ENCODE assay signal across 19 cellular contexts in the genomic region with DNA sequence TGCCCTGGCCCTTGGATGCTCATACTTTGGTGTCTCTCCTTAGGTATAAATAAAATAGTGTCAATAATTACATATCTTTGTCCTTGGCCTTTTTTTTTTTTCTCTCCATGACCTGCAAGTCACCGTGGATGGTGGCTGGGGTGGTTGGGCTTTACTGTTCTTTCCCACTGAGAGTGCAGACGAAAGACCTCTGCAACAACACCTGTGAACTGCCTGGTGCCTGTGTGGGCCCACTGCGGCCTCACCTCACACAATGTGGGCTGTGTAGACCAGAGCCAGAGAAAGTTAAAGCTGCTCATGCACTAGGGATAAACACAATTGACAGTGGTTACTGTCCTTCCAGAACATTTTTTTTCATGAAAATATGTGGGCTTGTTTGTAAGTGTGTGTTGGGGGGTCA. TPM values are rescaled to one million over a fixed set of nuclear protein-coding genes. Genes with fewer than 3 reads are reported as not detected.
DNase-seq lines count a peak whose midpoint lies in the region; ATAC-seq and TF ChIP-seq lines count a peak whose summit lies in the region.
"Had no signal": no experiment of that assay in that cellular context is flagged by ENCODE, and none has a peak within 500 bp of the region (broad histone marks: within the 10 kb centered on the region; RNA-seq: fewer than 3 reads in every experiment).

No MANE protein-coding gene starts in this region.

- no peak overlapping the region for H2BK120ac ChIP-seq in mesendoderm (ENCODE audit: low read depth, low read length)

- no peak overlapping the region for H3K4me2 ChIP-seq in mesendoderm (ENCODE audit: low read length)
- H3K4me2 ChIP-seq: BLaER1 had no signal

- TF ChIP-seq CTCF in WTC11 (IDR thresholded peaks at IDR 0.05): no peak

- H3K9ac ChIP-seq in mesendoderm (ENCODE audit: low read length): no peak overlapping the region
- H3K9ac ChIP-seq: BLaER1, GM23248 had no signal

- H3K27ac ChIP-seq in mesendoderm (ENCODE audit: low read depth, low read length): no peak overlapping the region
- H3K27ac ChIP-seq: 22Rv1, BLaER1, C4-2B, GM23248 had no signal

- H3K36me3 ChIP-seq in mesendoderm (ENCODE audit: control insufficient read depth, insufficient read depth, low read length): no peaks in the 10 kb centered on the region
- H3K36me3 ChIP-seq: BLaER1 had no signal

- no peak overlapping the region for H2BK5ac ChIP-seq in mesendoderm (ENCODE audit: low read length)

- H3K79me1 ChIP-seq in mesendoderm (ENCODE audit: low read length): no peaks in the 10 kb centered on the region

- no peak overlapping the region for H2BK15ac ChIP-seq in mesendoderm (replicated peaks; ENCODE audit: low read depth)

- H3K4ac ChIP-seq in mesendoderm (ENCODE audit: low read depth, low read length): no peak overlapping the region

- no peak overlapping the region for H3K18ac ChIP-seq in mesendoderm (ENCODE audit: low read length)

- H3K4me1 ChIP-seq in mesendoderm (ENCODE audit: control insufficient read depth, low read depth, low read length): no peaks in the 10 kb centered on the region
- H3K4me1 ChIP-seq: BLaER1, Caco-2 had no signal

- CTCF ChIA-PET in WTC11 (lab: Charles Lee): no interaction called here
- CTCF ChIA-PET in activated CD8-positive, alpha-beta T cell treated with anti-CD3 and anti-CD28 coated beads, Interleukin-2, amount 10 ng/mL, durations not matched to agents 7 days and 5 days (lab: Charles Lee): interaction anchor here (0.6 kb wide), 1 partner anchor 251 kb away, joined by 3 read pairs; no protein-coding TSS in a partner anchor

- no peak overlapping the region for H4K5ac ChIP-seq in mesendoderm (ENCODE audit: low read length)

- H3K56ac ChIP-seq in mesendoderm (ENCODE audit: low read length): no peak overlapping the region

- H3K27me3 Mint-ChIP-seq in WTC11 (ENCODE audit: low read depth): no peaks in the 10 kb centered on the region; the same call in 1 of the 2 replicates
- peaks cover 2% of the 10 kb centered on the region for H3K27me3 Mint-ChIP-seq in activated CD8-positive, alpha-beta T cell treated with anti-CD3 and anti-CD28 coated beads, Interleukin-2, amount 10 ng/mL, durations not matched to agents 7 days and 5 days (ENCODE audit: low read depth)
- H3K27me3 Mint-ChIP-seq: B cell; CD4-positive, CD25-positive, alpha-beta regulatory T cell had no signal

- peak overlapping the region; percentile 66 for H3K23ac ChIP-seq in mesendoderm (ENCODE audit: low read length)

- no peak overlapping the region for H3K4me3 ChIP-seq in mesendoderm (ENCODE audit: low read length)
- H3K4me3 ChIP-seq: BLaER1, GM23248 had no signal

- no peaks in the 10 kb centered on the region for H3K36me3 Mint-ChIP-seq in activated naive CD4-positive, alpha-beta T cell treated with anti-CD3 and anti-CD28 coated beads, Interleukin-2, amount 50 U/mL, for 72 hours
- H3K36me3 Mint-ChIP-seq in WTC11: no peaks in the 10 kb centered on the region
- H3K36me3 Mint-ChIP-seq in activated CD8-positive, alpha-beta T cell treated with anti-CD3 and anti-CD28 coated beads, Interleukin-2, amount 10 ng/mL, durations not matched to agents 7 days and 5 days (ENCODE audit: low read depth): no peaks in the 10 kb centered on the region
- H3K36me3 Mint-ChIP-seq: CD8-positive, alpha-beta T cell had no signal

- no peak for DNase-seq in activated naive CD4-positive, alpha-beta T cell treated with anti-CD3 and anti-CD28 coated beads, Interleukin-2, amount 50 U/mL, for 72 hours (ENCODE audit: low spot score in 2 of 2)
- no peak for DNase-seq in activated naive CD4-positive, alpha-beta T cell treated with Interleukin-2 at 50 U/mL for 16 hours
- DNase-seq in WTC11 (ENCODE audit: low spot score) (no peak), mesendoderm (no peak), activated gamma-delta T cell (lab: John Stamatoyannopoulos, UW) (no peak)
- no peak for DNase-seq in activated CD8-positive, alpha-beta T cell treated with anti-CD3 and anti-CD28 coated beads, Interleukin-2, amount 10 ng/mL, durations not matched to agents 7 days and 5 days
- DNase-seq: Caco-2; CD4-positive, CD25-positive, alpha-beta regulatory T cell; CD8-positive, alpha-beta T cell; DMS153; DND-41; GM23248; H7; HCEC 1CT had no signal

- no peaks in the 10 kb centered on the region for H3K27me3 ChIP-seq in mesendoderm (ENCODE audit: insufficient read depth, low read length, poor library complexity)
- H3K27me3 ChIP-seq: BLaER1 had no signal

- H2AK5ac ChIP-seq in mesendoderm (ENCODE audit: low read length): no peak overlapping the region

- no peaks in the 10 kb centered on the region for H3K9me3 Mint-ChIP-seq in activated naive CD4-positive, alpha-beta T cell treated with anti-CD3 and anti-CD28 coated beads, Interleukin-2, amount 50 U/mL, for 72 hours
- H3K9me3 Mint-ChIP-seq in WTC11: no peaks in the 10 kb centered on the region
- no peaks in the 10 kb centered on the region for H3K9me3 Mint-ChIP-seq in activated CD8-positive, alpha-beta T cell treated with anti-CD3 and anti-CD28 coated beads, Interleukin-2, amount 10 ng/mL, durations not matched to agents 7 days and 5 days (ENCODE audit: insufficient read depth)
- H3K9me3 Mint-ChIP-seq: CD4-positive, CD25-positive, alpha-beta regulatory T cell; CD8-positive, alpha-beta T cell had no signal

- no peak overlapping the region for H4K8ac ChIP-seq in mesendoderm (ENCODE audit: low read depth, low read length)

- peak overlapping the region; percentile 39 to 65 for H3K27ac Mint-ChIP-seq in activated naive CD4-positive, alpha-beta T cell treated with anti-CD3 and anti-CD28 coated beads, Interleukin-2, amount 50 U/mL, for 72 hours
- peak overlapping the region; percentile 41; the same call in 1 of the 2 replicates for H3K27ac Mint-ChIP-seq in WTC11
- no peak overlapping the region for H3K27ac Mint-ChIP-seq in activated CD8-positive, alpha-beta T cell treated with anti-CD3 and anti-CD28 coated beads, Interleukin-2, amount 10 ng/mL, durations not matched to agents 7 days and 5 days
- H3K27ac Mint-ChIP-seq: B cell; CD8-positive, alpha-beta T cell had no signal

- no CpG with 5 or more reads among the region's 3 CpGs for WGBS in mesendoderm (ENCODE audit: extremely low coverage, insufficient coverage, low lambda C conversion rate)

- H3K4me1 Mint-ChIP-seq in WTC11: no peaks in the 10 kb centered on the region
- H3K4me1 Mint-ChIP-seq in activated CD8-positive, alpha-beta T cell treated with anti-CD3 and anti-CD28 coated beads, Interleukin-2, amount 10 ng/mL, durations not matched to agents 7 days and 5 days (ENCODE audit: low read depth): no peaks in the 10 kb centered on the region

- POLR2A ChIA-PET in WTC11 (lab: Charles Lee): interaction anchor here (0.7 kb wide), 1 partner anchor 551 kb away, joined by 3 read pairs; no protein-coding TSS in a partner anchor
- POLR2A ChIA-PET in activated CD8-positive, alpha-beta T cell treated with anti-CD3 and anti-CD28 coated beads, Interleukin-2, amount 10 ng/mL, durations not matched to agents 7 days and 5 days (lab: Charles Lee): interaction anchor here (0.7 kb wide), 1 partner anchor 143 kb away, joined by 3 read pairs; no protein-coding TSS in a partner anchor

- no peak overlapping the region for H3K4me3 Mint-ChIP-seq in WTC11
- no peak overlapping the region for H3K4me3 Mint-ChIP-seq in activated CD8-positive, alpha-beta T cell treated with anti-CD3 and anti-CD28 coated beads, Interleukin-2, amount 10 ng/mL, durations not matched to agents 7 days and 5 days
- H3K4me3 Mint-ChIP-seq: B cell; CD4-positive, CD25-positive, alpha-beta regulatory T cell; CD8-positive, alpha-beta T cell had no signal

- no peaks in the 10 kb centered on the region for H3K79me2 ChIP-seq in mesendoderm (ENCODE audit: control insufficient read depth, insufficient read depth, low read length)

- ATAC-seq in activated naive CD4-positive, alpha-beta T cell treated with anti-CD3 and anti-CD28 coated beads, Interleukin-2, amount 50 U/mL, for 72 hours: no peak
- ATAC-seq in WTC11: no peak
- ATAC-seq in HG02678 (IDR thresholded peaks at IDR 0.05; ENCODE audit: unreplicated experiment): no peak
- ATAC-seq in activated CD8-positive, alpha-beta T cell treated with anti-CD3 and anti-CD28 coated beads, Interleukin-2, amount 10 ng/mL, durations not matched to agents 7 days and 5 days: no peak
- ATAC-seq: CD8-positive, alpha-beta T cell had no signal

TF ChIP-seq in WTC11, 78 proteins besides CTCF, POLR2A, EP300 and RAD21:
- TF ChIP-seq GABPB1 (CRISPR knock-in tag; IDR thresholded peaks at IDR 0.05) (no peak), TEAD1 (CRISPR knock-in tag; IDR thresholded peaks at IDR 0.05) (no peak), MXD4 (CRISPR knock-in tag; IDR thresholded peaks at IDR 0.05; ENCODE audit: borderline replicate concordance) (no peak)

RNA-seq across cellular contexts. Expression of a gene that starts 39.0 kb away (rescaled TPM):
- 10 to 100 TPM; 24.1 to 25.0 TPM for total RNA-seq in activated naive CD4-positive, alpha-beta T cell treated with anti-CD3 and anti-CD28 coated beads, Interleukin-2, amount 50 U/mL, for 72 hours
- 12.8 to 15.6 TPM (median 13.7 TPM) in 3 replicates for total RNA-seq in WTC11 (2021)
- polyA plus RNA-seq in mesendoderm (2013, experiment 1 of 2): 9.6 TPM
- polyA plus RNA-seq in mesendoderm (2013, experiment 2 of 2): 8.9 TPM
- 10 to 100 TPM; 24.7 to 27.0 TPM for total RNA-seq in activated CD8-positive, alpha-beta T cell treated with anti-CD3 and anti-CD28 coated beads, Interleukin-2, amount 10 ng/mL, durations not matched to agents 7 days and 5 days

RNA-seq across cellular contexts. Expression of a gene that starts 43.2 kb away (rescaled TPM):
- total RNA-seq in activated naive CD4-positive, alpha-beta T cell treated with anti-CD3 and anti-CD28 coated beads, Interleukin-2, amount 50 U/mL, for 72 hours: 10 to 100 TPM; 10.1 to 12.7 TPM
- total RNA-seq in WTC11 (2021): 28.5 to 34.2 TPM (median 30.8 TPM) in 3 replicates
- 14.7 TPM for polyA plus RNA-seq in mesendoderm (2013, experiment 1 of 2)
- 14.1 TPM for polyA plus RNA-seq in mesendoderm (2013, experiment 2 of 2)
- total RNA-seq in activated CD8-positive, alpha-beta T cell treated with anti-CD3 and anti-CD28 coated beads, Interleukin-2, amount 10 ng/mL, durations not matched to agents 7 days and 5 days: 10 to 100 TPM; 14.1 to 15.6 TPM

RNA-seq across cellular contexts. Expression of a gene that starts 55.1 kb away (rescaled TPM):
- 1 to 10 TPM; 1.6 to 6.7 TPM for total RNA-seq in activated naive CD4-positive, alpha-beta T cell treated with anti-CD3 and anti-CD28 coated beads, Interleukin-2, amount 50 U/mL, for 72 hours
- total RNA-seq in WTC11 (2021): 21.3 to 29.5 TPM (median 26.2 TPM) in 3 replicates
- polyA plus RNA-seq in mesendoderm (2013, experiment 1 of 2): 12.4 TPM
- polyA plus RNA-seq in mesendoderm (2013, experiment 2 of 2): 12.4 TPM
- total RNA-seq in activated CD8-positive, alpha-beta T cell treated with anti-CD3 and anti-CD28 coated beads, Interleukin-2, amount 10 ng/mL, durations not matched to agents 7 days and 5 days: 10 to 100 TPM; 12.1 to 12.6 TPM
